ENCODE assay signal across 12 cellular contexts in genomic region chr10:63210611-63211196, GRCh38.
A peak's percentile ranks its signal among the peaks of the same experiment; 100 is the strongest.
DNase-seq lines count a peak whose midpoint lies in the region; ATAC-seq and TF ChIP-seq lines count a peak whose summit lies in the region.
"Had no signal": no experiment of that assay in that cellular context is flagged by ENCODE, and none has a peak within 500 bp of the region (broad histone marks: within the 10 kb centered on the region; RNA-seq: fewer than 3 reads in every experiment).

No MANE protein-coding gene starts in this region.

- H3K36me3 Mint-ChIP-seq in progenitor cell of endocrine pancreas (ENCODE audit: insufficient read depth), result peaks cover 38% of the 10 kb centered on the region

- DNase-seq in NB4 (ENCODE audit: low read depth), result peak; percentile 42
- DNase-seq in left ventricle myocardium inferior, result no peak
- DNase-seq in progenitor cell of endocrine pancreas (ENCODE audit: low spot score, unreplicated experiment), result no peak
- DNase-seq in NOMO-1 treated with dmso at 0.1 percent for 144 hours (lab: John Stamatoyannopoulos, UW; ENCODE audit: unreplicated experiment), result no peak
- no peak for DNase-seq in activated effector memory CD4-positive, alpha-beta T cell treated with Interleukin-2 at 50 U/mL for 16 hours
- no peak for DNase-seq in HuH-7 (ENCODE audit: low spot score)
- DNase-seq: DMS153; left lung; stimulated activated naive CD4-positive, alpha-beta T cell treated with Interleukin-2 at 50 U/mL for 16 hours had no signal

- peaks cover 85% of the 10 kb centered on the region for H3K4me1 ChIP-seq in left ventricle myocardium inferior

- H3K9me3 ChIP-seq in left ventricle myocardium inferior (replicated peaks), result peaks cover 4% of the 10 kb centered on the region
- H3K9me3 ChIP-seq: left lung had no signal

- H3K4me3 Mint-ChIP-seq in progenitor cell of endocrine pancreas (ENCODE audit: low read depth), result no peak overlapping the region

- intact Hi-C loops in left ventricle myocardium inferior (cut with micrococcal nuclease), result loop anchor here (10.0 kb wide), 2 partner anchors 54 to 414 kb away; no protein-coding TSS in a partner anchor

- H3K4me3 ChIP-seq in NB4 (ENCODE audit: low read depth, low read length) (no peak overlapping the region), left ventricle myocardium inferior (no peak overlapping the region)
- H3K4me3 ChIP-seq: left lung had no signal

- no peaks in the 10 kb centered on the region for H3K9me3 Mint-ChIP-seq in progenitor cell of endocrine pancreas (ENCODE audit: low read depth)

- peak overlapping the region; percentile 31 for H3K27ac ChIP-seq in left ventricle myocardium inferior (replicated peaks)
- H3K27ac ChIP-seq: left lung had no signal

- ATAC-seq in GM18498 (IDR thresholded peaks at IDR 0.05; ENCODE audit: unreplicated experiment), result peak; percentile 49
- ATAC-seq in GM21381 (IDR thresholded peaks at IDR 0.05; ENCODE audit: unreplicated experiment), result peak; percentile 39
- ATAC-seq: esophagus mucosa, left lung had no signal

- no peak overlapping the region for H3K27ac Mint-ChIP-seq in progenitor cell of endocrine pancreas

- H3K27me3 ChIP-seq in left ventricle myocardium inferior (ENCODE audit: low read depth), result no peaks in the 10 kb centered on the region
- H3K27me3 ChIP-seq: left lung had no signal

- TF ChIP-seq CTCF in NB4 (IDR thresholded peaks at IDR 0.05; ENCODE audit: low read depth, low read length) (no peak), left ventricle myocardium inferior (IDR thresholded peaks at IDR 0.05; ENCODE audit: borderline replicate concordance) (no peak), progenitor cell of endocrine pancreas (IDR thresholded peaks at IDR 0.05; ENCODE audit: unreplicated experiment) (no peak)

- no peaks in the 10 kb centered on the region for H3K27me3 Mint-ChIP-seq in progenitor cell of endocrine pancreas

- peaks cover 3% of the 10 kb centered on the region for H3K4me1 Mint-ChIP-seq in progenitor cell of endocrine pancreas (ENCODE audit: low read depth)

- peaks cover 50% of the 10 kb centered on the region for H3K36me3 ChIP-seq in left ventricle myocardium inferior

- no peak for TF ChIP-seq POLR2A in NB4 (IDR thresholded peaks at IDR 0.05; ENCODE audit: extremely low read depth, insufficient read length)
